ENCODE assay signal across 24 cellular contexts in the genomic region with DNA sequence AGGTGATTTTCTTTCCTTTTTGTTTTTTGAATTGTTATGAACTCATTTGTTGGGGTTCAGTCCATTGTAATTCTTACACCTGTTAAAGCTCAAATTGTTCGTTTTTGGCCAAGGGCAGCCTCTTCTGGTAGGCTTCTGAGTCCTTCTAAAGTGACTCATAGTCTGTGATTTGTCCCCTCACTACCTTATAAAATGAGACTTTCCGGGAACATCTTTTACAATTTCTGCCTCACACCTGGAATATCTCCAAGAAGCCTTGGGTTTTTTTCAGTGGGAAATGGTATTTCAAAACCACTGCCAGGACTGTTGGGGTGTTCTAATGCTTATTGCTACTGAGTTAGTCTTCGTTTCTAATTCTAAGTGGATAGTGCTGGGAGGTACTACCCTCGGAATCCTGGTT. TPM values are rescaled to one million over a fixed set of nuclear protein-coding genes. Genes with fewer than 3 reads are reported as not detected.
DNase-seq lines count a peak whose midpoint lies in the region; ATAC-seq and TF ChIP-seq lines count a peak whose summit lies in the region.
"Had no signal": no experiment of that assay in that cellular context is flagged by ENCODE, and none has a peak within 500 bp of the region (broad histone marks: within the 10 kb centered on the region; RNA-seq: fewer than 3 reads in every experiment).

No MANE protein-coding gene starts in this region.

- H3K27ac ChIP-seq in sigmoid colon (peak overlapping the region; percentile 55 to 81 (median 70)), WERI-Rb-1 (no peak overlapping the region)
- H3K27ac ChIP-seq: vagina had no signal

- H3K27me3 ChIP-seq in sigmoid colon (no peaks in the 10 kb centered on the region), WERI-Rb-1 (ENCODE audit: insufficient read depth, low read depth, severe bottlenecking) (no peaks in the 10 kb centered on the region)
- H3K27me3 ChIP-seq: dorsolateral prefrontal cortex, vagina had no signal

- H3K4me1 ChIP-seq in sigmoid colon, result peaks cover 0 to 81% (median 59%) of the 10 kb centered on the region in 4 donors

- intact Hi-C loops in sigmoid colon (cut with DNase I), result loop anchor here (5.0 kb wide), 1 partner anchor 36 kb away; no protein-coding TSS in a partner anchor

- H3K4me3 ChIP-seq in fibroblast of mammary gland (ENCODE audit: control insufficient read depth, low read depth, low read length) (no peak overlapping the region), sigmoid colon (no peak overlapping the region), WERI-Rb-1 (ENCODE audit: low read depth, low read length) (no peak overlapping the region)
- H3K4me3 ChIP-seq: dorsolateral prefrontal cortex, HAP-1, vagina had no signal

- no peak for TF ChIP-seq POLR2A in sigmoid colon (IDR thresholded peaks at IDR 0.05)

- no peaks in the 10 kb centered on the region for H3K36me3 ChIP-seq in sigmoid colon
- H3K36me3 ChIP-seq in WERI-Rb-1, result peaks cover 18% of the 10 kb centered on the region
- H3K36me3 ChIP-seq: HAP-1, vagina had no signal

- TF ChIP-seq CTCF in fibroblast of mammary gland (conservative IDR thresholded peaks at IDR 0.05; ENCODE audit: control insufficient read depth, insufficient read depth, low read depth, low read length) (no peak), sigmoid colon (IDR thresholded peaks at IDR 0.05) (no peak), WERI-Rb-1 (IDR thresholded peaks at IDR 0.05; ENCODE audit: low read depth, low read length) (no peak)

- 71 to 76% methylated on average over 4 of the region's 4 CpGs for WGBS in sigmoid colon, 2 donors

- no peak for ATAC-seq in GM21447 (IDR thresholded peaks at IDR 0.05; ENCODE audit: unreplicated experiment)
- ATAC-seq: activated CD8-positive, alpha-beta T cell treated with anti-CD3 and anti-CD28 coated beads for 36 hours; natural killer cell had no signal

- TF ChIP-seq EP300 in sigmoid colon (IDR thresholded peaks at IDR 0.05), result peak in 2 of 4 donors; percentile 21 to 38

- no peaks in the 10 kb centered on the region for H3K9me3 ChIP-seq in sigmoid colon
- H3K9me3 ChIP-seq in WERI-Rb-1 (ENCODE audit: severe bottlenecking), result no peaks in the 10 kb centered on the region
- H3K9me3 ChIP-seq: HAP-1, vagina had no signal

- peak; percentile 48 for DNase-seq in EH (ENCODE audit: low read depth)
- peak; percentile 39 for DNase-seq in LHCN-M2 (ENCODE audit: low read depth)
- DNase-seq in fibroblast of mammary gland (ENCODE audit: low read depth), result peak; percentile 52
- DNase-seq in sigmoid colon, result no peak
- DNase-seq in activated gamma-delta T cell treated with Interleukin-2 at 50 U/mL for 16 hours, result no peak
- no peak for DNase-seq in HT-29 (ENCODE audit: low spot score)
- no peak for DNase-seq in WERI-Rb-1
- DNase-seq: activated CD4-positive, CD25-positive, alpha-beta regulatory T cell treated with anti-CD3 and anti-CD28 coated beads, Interleukin-2, amount 50 U/mL, for 72 hours; activated CD8-positive, alpha-beta T cell treated with anti-CD3 and anti-CD28 coated beads for 36 hours; activated effector memory CD4-positive, alpha-beta T cell treated with anti-CD3 and anti-CD28 coated beads, Interleukin-2, amount 50 U/mL, for 16 hours; activated T-cell treated with anti-CD3 and anti-CD28 coated beads for 4 hours; CD4-positive, alpha-beta T cell; central memory CD4-positive, alpha-beta T cell; DMS 273 treated with DMSO at 0.1 percent for 48 hours; dorsolateral prefrontal cortex; natural killer cell; NCI-H146; NCI-H2171 treated with DMSO at 0.1 percent for 48 hours; NCI-H526 treated with DMSO at 0.1 percent for 48 hours; right cardiac atrium; stimulated activated CD8-positive, alpha-beta memory T cell treated with anti-CD3 and anti-CD28 coated beads, Interleukin-4, amount 100 ng/mL, for 48 hours had no signal

RNA-seq across cellular contexts. Expression of a gene that starts 56.7 kb away (rescaled TPM):
- total RNA-seq in LHCN-M2 (2014; rRNA removed) (27.0 and 28.8 TPM in 2 replicates), sigmoid colon (100 to 1,000 TPM in 3 of 4 donors, 10 to 100 TPM in 1; 84.2 to 145 (median 120) TPM)
- polyA plus RNA-seq in LHCN-M2 (2012), result 8.4 TPM
- 10 to 100 TPM in 1 of 3 donors, 1 to 10 TPM in 2; 5.5 to 16.1 (median 7.8) TPM for polyA plus RNA-seq in sigmoid colon
- total RNA-seq in HT-29 (2014; rRNA removed; shearing (Covaris generic)), result 11.2 and 16.4 TPM in 2 replicates

Comparison
In these comparisons a context has a peak if more than half of its experiments do, and no peak if none do; other contexts are left out.
1. DNase-seq: peak in EH (single experiment), LHCN-M2 (single experiment) and fibroblast of mammary gland (single experiment); none in sigmoid colon (single experiment), activated gamma-delta T cell treated with Interleukin-2 at 50 U/mL for 16 hours (single experiment), HT-29 (single experiment) and WERI-Rb-1 (single experiment).